Comparison of ENCODE assay signal across 28 cellular contexts in genomic region chr10:79357180-79357579, GRCh38.
"Had no signal": no experiment of that assay in that cellular context is flagged by ENCODE, and none has a peak within 500 bp of the region (broad histone marks: within the 10 kb centered on the region; RNA-seq: fewer than 3 reads in every experiment).

No MANE protein-coding gene starts in this region.

- H3K9me3 Mint-ChIP-seq: activated CD4-positive, alpha-beta T cell treated with anti-CD3 and anti-CD28 coated beads, Interleukin-2, amount 10 ng/mL, durations not matched to agents 7 days and 5 days; activated CD8-positive, alpha-beta T cell treated with anti-CD3 and anti-CD28 coated beads for 36 hours; activated T-cell treated with anti-CD3 and anti-CD28 coated beads, Interleukin-2, amount 50 U/mL, for 72 hours; activated T-helper 2 cell treated with anti-CD3 and anti-CD28 coated beads, Interferon-gamma antibody, Interleukin-2, Interleukin-4, amounts not matched to agents 10 μg/mL and 5 μg/mL and 100 μg/mL, durations not matched to agents 14 hours and 24 hours and 36 hours; T-helper 1 cell treated with Interleukin-12 subunit alpha and Interleukin-12 subunit beta and Interleukin-4 antibody, amounts not matched to agents 30 μg/mL and 1 μg/mL, for 36 hours had no signal

- ATAC-seq: activated CD8-positive, alpha-beta T cell treated with anti-CD3 and anti-CD28 coated beads for 36 hours; activated T-cell treated with anti-CD3 and anti-CD28 coated beads, Interleukin-2, amount 50 U/mL, for 72 hours; WTC11 had no signal

- H3K4me3 ChIP-seq: cardiac muscle cell, PC-9 had no signal

- DNase-seq: activated CD4-positive, alpha-beta T cell treated with anti-CD3 and anti-CD28 coated beads, Interleukin-2, amount 10 ng/mL, durations not matched to agents 7 days and 5 days; activated CD4-positive, CD25-positive, alpha-beta regulatory T cell treated with anti-CD3 and anti-CD28 coated beads, Interleukin-2, amount 50 U/mL, for 72 hours; activated CD8-positive, alpha-beta memory T cell treated with anti-CD3 and anti-CD28 coated beads, Interleukin-2, amount 50 U/mL, for 4 hours; activated CD8-positive, alpha-beta T cell treated with anti-CD3 and anti-CD28 coated beads for 36 hours; activated naive CD4-positive, alpha-beta T cell treated with Interleukin-2 at 50 U/mL for 16 hours; activated T-cell treated with anti-CD3 and anti-CD28 coated beads, Interleukin-2, amount 50 U/mL, for 72 hours; amygdala; brain microvascular endothelial cell; KG1; NCI-H1092; NCI-H1417; NCI-H1694; NCI-H2029; NCI-H2107; NCI-H2171 treated with DMSO at 0.1 percent for 48 hours; NCI-H226; NCI-H510A; NCI-H526 treated with DMSO at 0.1 percent for 48 hours; NCI-H82; NK-92 treated with Interleukin-12 subunit alpha and Interleukin-12 subunit beta, amount 100 ng/mL, for 24 hours; PC-9; SHP77 treated with DMSO at 0.1 percent for 48 hours had no signal

- FAIRE-seq: astrocyte had no signal

- H3K27ac ChIP-seq: brain microvascular endothelial cell, cardiac muscle cell, PC-9 had no signal

- H3K27ac Mint-ChIP-seq: activated CD4-positive, alpha-beta T cell treated with anti-CD3 and anti-CD28 coated beads, Interleukin-2, amount 10 ng/mL, durations not matched to agents 7 days and 5 days; activated CD8-positive, alpha-beta T cell treated with anti-CD3 and anti-CD28 coated beads for 36 hours; activated naive CD8-positive, alpha-beta T cell; activated T-cell treated with anti-CD3 and anti-CD28 coated beads, Interleukin-2, amount 50 U/mL, for 72 hours; activated T-helper 2 cell treated with anti-CD3 and anti-CD28 coated beads, Interferon-gamma antibody, Interleukin-2, Interleukin-4, amounts not matched to agents 10 μg/mL and 5 μg/mL and 100 μg/mL, durations not matched to agents 14 hours and 24 hours and 36 hours; T-helper 1 cell treated with Interleukin-12 subunit alpha and Interleukin-12 subunit beta and Interleukin-4 antibody, amounts not matched to agents 30 μg/mL and 1 μg/mL, for 36 hours; WTC11 had no signal

- H3K27me3 ChIP-seq: brain microvascular endothelial cell, cardiac muscle cell had no signal
